9 cellular contexts compared by ENCODE assay signal in genomic region chr20:54067606-54068174, GRCh38. TPM values are rescaled to one million over a fixed set of nuclear protein-coding genes. Genes with fewer than 3 reads are reported as not detected.
DNase-seq lines count a peak whose midpoint lies in the region; ATAC-seq and TF ChIP-seq lines count a peak whose summit lies in the region.
"Had no signal": no experiment of that assay in that cellular context is flagged by ENCODE, and none has a peak within 500 bp of the region (broad histone marks: within the 10 kb centered on the region; RNA-seq: fewer than 3 reads in every experiment).

No MANE protein-coding gene starts in this region.

- no peak overlapping the region for H2AFZ ChIP-seq in hepatocyte

- no peaks in the 10 kb centered on the region for H3K79me2 ChIP-seq in hepatocyte

- peak; percentile 17 for DNase-seq in ELR (ENCODE audit: low read depth)
- peak; percentile 53 for DNase-seq in NCI-H2196 (lab: John Stamatoyannopoulos, UW; ENCODE audit: unreplicated experiment)
- DNase-seq in hepatocyte (ENCODE audit: low spot score): peak; percentile 92
- no peak for DNase-seq in NCI-H526 (lab: John Stamatoyannopoulos, UW)
- DNase-seq in sciatic nerve (ENCODE audit: low spot score): no peak
- no peak for DNase-seq in activated CD4-positive, alpha-beta T cell treated with anti-CD3 and anti-CD28 coated beads, Interleukin-2, amount 50 U/mL, for 4 hours
- no peak for DNase-seq in activated T-helper 2 cell treated with anti-CD3 and anti-CD28 coated beads, Interferon-gamma antibody, Interleukin-2, Interleukin-4, amounts not matched to agents 10 μg/mL and 5 μg/mL and 100 μg/mL, durations not matched to agents 14 hours and 24 hours and 36 hours (ENCODE audit: low spot score)
- DNase-seq: activated naive CD8-positive, alpha-beta T cell treated with anti-CD3 and anti-CD28 coated beads, Interleukin-2, amount 10 ng/mL, durations not matched to agents 7 days and 5 days had no signal

- H3K4me1 Mint-ChIP-seq in activated T-helper 2 cell treated with anti-CD3 and anti-CD28 coated beads, Interferon-gamma antibody, Interleukin-2, Interleukin-4, amounts not matched to agents 10 μg/mL and 5 μg/mL and 100 μg/mL, durations not matched to agents 14 hours and 24 hours and 36 hours (ENCODE audit: low read depth): peaks cover 7% of the 10 kb centered on the region

- ATAC-seq in HG02571 (IDR thresholded peaks at IDR 0.05; ENCODE audit: unreplicated experiment) (peak; percentile 43), sciatic nerve (no peak)

- H3K9me3 ChIP-seq in hepatocyte (ENCODE audit: low read depth): no peaks in the 10 kb centered on the region

- no peak overlapping the region for H3K27ac Mint-ChIP-seq in activated T-helper 2 cell treated with anti-CD3 and anti-CD28 coated beads, Interferon-gamma antibody, Interleukin-2, Interleukin-4, amounts not matched to agents 10 μg/mL and 5 μg/mL and 100 μg/mL, durations not matched to agents 14 hours and 24 hours and 36 hours
- H3K27ac Mint-ChIP-seq: activated naive CD8-positive, alpha-beta T cell treated with anti-CD3 and anti-CD28 coated beads, Interleukin-2, amount 10 ng/mL, durations not matched to agents 7 days and 5 days had no signal

- H3K27me3 ChIP-seq in hepatocyte: no peaks in the 10 kb centered on the region

- no peaks in the 10 kb centered on the region for H3K9me2 ChIP-seq in hepatocyte (replicated peaks; ENCODE audit: insufficient read depth)

- H3K4me2 ChIP-seq in hepatocyte: peak overlapping the region; percentile 57

- no peaks in the 10 kb centered on the region for H4K20me1 ChIP-seq in hepatocyte (ENCODE audit: insufficient read depth, poor library complexity, severe bottlenecking)

- peak overlapping the region; percentile 95 for H3K27ac ChIP-seq in hepatocyte

- no peak overlapping the region for H3K4me3 Mint-ChIP-seq in activated T-helper 2 cell treated with anti-CD3 and anti-CD28 coated beads, Interferon-gamma antibody, Interleukin-2, Interleukin-4, amounts not matched to agents 10 μg/mL and 5 μg/mL and 100 μg/mL, durations not matched to agents 14 hours and 24 hours and 36 hours (ENCODE audit: low read depth)
- H3K4me3 Mint-ChIP-seq: activated naive CD8-positive, alpha-beta T cell treated with anti-CD3 and anti-CD28 coated beads, Interleukin-2, amount 10 ng/mL, durations not matched to agents 7 days and 5 days had no signal

- no peaks in the 10 kb centered on the region for H3K36me3 ChIP-seq in hepatocyte (replicated peaks; ENCODE audit: insufficient read depth, low read depth)

- H3K4me1 ChIP-seq in hepatocyte (ENCODE audit: insufficient read depth): peaks cover 36% of the 10 kb centered on the region

- intact Hi-C loops in sciatic nerve (cut with DNase I): loop anchor here (10.0 kb wide), 1 partner anchor 123 kb away; no protein-coding TSS in a partner anchor
- intact Hi-C loops in activated T-helper 2 cell treated with anti-CD3 and anti-CD28 coated beads, Interferon-gamma antibody, Interleukin-2, Interleukin-4, amounts not matched to agents 10 μg/mL and 5 μg/mL and 100 μg/mL, durations not matched to agents 14 hours and 24 hours and 36 hours (cut with micrococcal nuclease): no loop called here

- H3K36me3 Mint-ChIP-seq in activated T-helper 2 cell treated with anti-CD3 and anti-CD28 coated beads, Interferon-gamma antibody, Interleukin-2, Interleukin-4, amounts not matched to agents 10 μg/mL and 5 μg/mL and 100 μg/mL, durations not matched to agents 14 hours and 24 hours and 36 hours (ENCODE audit: low read depth): no peaks in the 10 kb centered on the region
- H3K36me3 Mint-ChIP-seq: activated naive CD8-positive, alpha-beta T cell treated with anti-CD3 and anti-CD28 coated beads, Interleukin-2, amount 10 ng/mL, durations not matched to agents 7 days and 5 days had no signal

- 47% methylated on average over 8 of the region's 8 CpGs for WGBS in hepatocyte (ENCODE audit: low lambda C conversion rate, missing lambda C conversion rate)

- H3K4me3 ChIP-seq in hepatocyte: no peak overlapping the region

- no peak for TF ChIP-seq CTCF in hepatocyte (IDR thresholded peaks at IDR 0.05; ENCODE audit: poor library complexity)

- H3K27me3 Mint-ChIP-seq in activated T-helper 2 cell treated with anti-CD3 and anti-CD28 coated beads, Interferon-gamma antibody, Interleukin-2, Interleukin-4, amounts not matched to agents 10 μg/mL and 5 μg/mL and 100 μg/mL, durations not matched to agents 14 hours and 24 hours and 36 hours (ENCODE audit: low read depth): peaks cover 3% of the 10 kb centered on the region
- H3K27me3 Mint-ChIP-seq: activated naive CD8-positive, alpha-beta T cell treated with anti-CD3 and anti-CD28 coated beads, Interleukin-2, amount 10 ng/mL, durations not matched to agents 7 days and 5 days had no signal

- H3K9me3 Mint-ChIP-seq in activated T-helper 2 cell treated with anti-CD3 and anti-CD28 coated beads, Interferon-gamma antibody, Interleukin-2, Interleukin-4, amounts not matched to agents 10 μg/mL and 5 μg/mL and 100 μg/mL, durations not matched to agents 14 hours and 24 hours and 36 hours: no peaks in the 10 kb centered on the region

RNA-seq across cellular contexts. Expression of gene BCAS1, which starts 2.7 kb away (rescaled TPM):
- total RNA-seq in hepatocyte: 7.4 and 9.8 TPM in 2 replicates
- 4.9 and 5.1 TPM in 2 replicates for polyA plus RNA-seq in hepatocyte
- 117 TPM for total RNA-seq in sciatic nerve
- not detected in 2 replicates for total RNA-seq in activated T-helper 2 cell treated with anti-CD3 and anti-CD28 coated beads, Interferon-gamma antibody, Interleukin-2, Interleukin-4, amounts not matched to agents 10 μg/mL and 5 μg/mL and 100 μg/mL, durations not matched to agents 14 hours and 24 hours and 36 hours

Comparison
In these comparisons a context has a peak if more than half of its experiments do, and no peak if none do; other contexts are left out.
1. DNase-seq: peak in ELR (single experiment), NCI-H2196 (single experiment) and hepatocyte (single experiment); none in NCI-H526 (0 of 2), sciatic nerve (single experiment), activated CD4-positive, alpha-beta T cell treated with anti-CD3 and anti-CD28 coated beads, Interleukin-2, amount 50 U/mL, for 4 hours (0 of 2) and activated T-helper 2 cell treated with anti-CD3 and anti-CD28 coated beads, Interferon-gamma antibody, Interleukin-2, Interleukin-4, amounts not matched to agents 10 μg/mL and 5 μg/mL and 100 μg/mL, durations not matched to agents 14 hours and 24 hours and 36 hours (single experiment).
2. RNA of gene BCAS1, which starts 2.7 kb away (total RNA-seq): 117 TPM in sciatic nerve (single experiment); 7.4 to 9.8 TPM in hepatocyte and not detected in activated T-helper 2 cell treated with anti-CD3 and anti-CD28 coated beads, Interferon-gamma antibody, Interleukin-2, Interleukin-4, amounts not matched to agents 10 μg/mL and 5 μg/mL and 100 μg/mL, durations not matched to agents 14 hours and 24 hours and 36 hours; every median in the first group is over 10 times any median in the second.